ENCODE assay signal across 8 cellular contexts in genomic region chr17:11996722-11997146, GRCh38. TPM values are rescaled to one million over a fixed set of nuclear protein-coding genes. Genes with fewer than 3 reads are reported as not detected.
DNase-seq lines count a peak whose midpoint lies in the region; ATAC-seq, FAIRE-seq and TF ChIP-seq lines count a peak whose summit lies in the region.

No MANE protein-coding gene starts in this region.

- H3F3A ChIP-seq in PC-9 (ENCODE audit: insufficient read depth, low read depth) (no peaks in the 10 kb centered on the region), smooth muscle cell (ENCODE audit: low read depth) (no peaks in the 10 kb centered on the region)

- H3K27ac ChIP-seq in PC-9 = 0 out of 2 replicates have a peak overlapping the region, but pooled peaks have one; percentile 24
- peak overlapping the region; percentile 70 for H3K27ac ChIP-seq in smooth muscle cell (ENCODE audit: low read depth)

- CTCF ChIA-PET in PC-9 (lab: Charles Lee) = interaction anchor here (0.7 to 1.0 kb wide), 3 partner anchors 8 to 52 kb away, joined by 3 read pairs; partner anchors contain the start of gene MAP2K4

- ATAC-seq in GM19468 (IDR thresholded peaks at IDR 0.05; ENCODE audit: extremely low read depth, unreplicated experiment) (peak; percentile 7), HG03469 (IDR thresholded peaks at IDR 0.05; ENCODE audit: unreplicated experiment) (peak; percentile 22)

- POLR2A ChIA-PET in PC-9 (lab: Charles Lee; ENCODE audit: unreplicated experiment) = interaction anchor here (0.5 to 1.6 kb wide), 14 partner anchors 10 to 745 kb away, joined by 3 to 15 read pairs (median 5); partner anchors contain the start of gene MAP2K4

- H3K4me2 ChIP-seq in PC-9 (peak overlapping the region; percentile 85), smooth muscle cell (peak overlapping the region; percentile 86)

- H3K9me3 ChIP-seq in PC-9 (ENCODE audit: insufficient read depth, low read depth) = no peaks in the 10 kb centered on the region
- no peaks in the 10 kb centered on the region for H3K9me3 ChIP-seq in smooth muscle cell (replicated peaks; ENCODE audit: low read depth)

- no peaks in the 10 kb centered on the region; the same call in 1 of the 2 replicates for H3K4me1 ChIP-seq in PC-9 (replicated peaks; ENCODE audit: insufficient read depth)
- peaks cover 9% of the 10 kb centered on the region for H3K4me1 ChIP-seq in smooth muscle cell (ENCODE audit: low read depth)

- FAIRE-seq in bronchial epithelial cell (lab: Jason Lieb, UNC) = no peak

- H4K20me1 ChIP-seq in PC-9 (ENCODE audit: insufficient read depth) (no peaks in the 10 kb centered on the region), smooth muscle cell (ENCODE audit: low read depth) (no peaks in the 10 kb centered on the region)

- no peaks in the 10 kb centered on the region for H3K27me3 ChIP-seq in PC-9 (ENCODE audit: insufficient read depth, low read depth)
- H3K27me3 ChIP-seq in bronchial epithelial cell (ENCODE audit: control insufficient read depth, insufficient read depth, low read length) = no peaks in the 10 kb centered on the region
- no peaks in the 10 kb centered on the region for H3K27me3 ChIP-seq in smooth muscle cell (ENCODE audit: low read depth)

- H3K4me3 ChIP-seq in PC-9 (peak overlapping the region; percentile 90), bronchial epithelial cell (ENCODE audit: low read depth, low read length) (peak overlapping the region; percentile 97), smooth muscle cell (peak overlapping the region; percentile 93)

- TSS peak; percentile 80 for BruUV-seq in PC-9 (replicated peaks; lab: Mats Ljungman, UMichigan)

- peak overlapping the region; percentile 100 for H2AFZ ChIP-seq in PC-9
- peak overlapping the region; percentile 99 for H2AFZ ChIP-seq in smooth muscle cell (ENCODE audit: low read depth)

- H3K79me2 ChIP-seq in PC-9 (ENCODE audit: low read depth) = no peaks in the 10 kb centered on the region
- peaks cover 8% of the 10 kb centered on the region for H3K79me2 ChIP-seq in smooth muscle cell (ENCODE audit: low read depth)

- WGBS in smooth muscle cell (ENCODE audit: low lambda C conversion rate) = 5% methylated on average over 14 of the region's 14 CpGs

- H3K36me3 ChIP-seq in PC-9 (ENCODE audit: low read depth) = no peaks in the 10 kb centered on the region
- H3K36me3 ChIP-seq in bronchial epithelial cell (ENCODE audit: control insufficient read depth, insufficient read depth, low read length) = peaks cover 3% of the 10 kb centered on the region
- no peaks in the 10 kb centered on the region for H3K36me3 ChIP-seq in smooth muscle cell (ENCODE audit: low read depth)

- no peaks in the 10 kb centered on the region for H3K9me2 ChIP-seq in PC-9 (ENCODE audit: insufficient read depth)

- intact Hi-C loops in PC-9 (cut with micrococcal nuclease; ENCODE audit: unreplicated experiment) = loop anchor here (1.0 to 2.0 kb wide), 2 partner anchors 24 to 52 kb away; partner anchors contain the start of gene MAP2K4

- in situ Hi-C loops in G401 (cut with HindIII; ENCODE audit: low sequenced_read_pairs) = no loop called here

- DNase-seq in G401 (ENCODE audit: low spot score) = peak; percentile 78
- DNase-seq in PC-9 = peak in 1 of 2 experiments; percentile 35
- peak; percentile 46 for DNase-seq in bronchial epithelial cell (ENCODE audit: low read depth)
- peak; percentile 53 for DNase-seq in inferior parietal cortex (ENCODE audit: extremely low spot score)
- no peak for DNase-seq in smooth muscle cell (lab: John Stamatoyannopoulos, UW; ENCODE audit: unreplicated experiment)
- DNase-seq in cortex of kidney (lab: John Stamatoyannopoulos, UW) = no peak

- peak overlapping the region; percentile 85 for H3K9ac ChIP-seq in smooth muscle cell (ENCODE audit: low read depth)

- TF ChIP-seq CTCF in PC-9 (conservative IDR thresholded peaks at IDR 0.05) (no peak), bronchial epithelial cell (IDR thresholded peaks at IDR 0.05; ENCODE audit: insufficient read depth, low read length, severe bottlenecking) (peak; percentile 0), smooth muscle cell (IDR thresholded peaks at IDR 0.05; ENCODE audit: borderline replicate concordance, insufficient read depth, poor library complexity, severe bottlenecking) (no peak)

RNA-seq across cellular contexts. Expression of gene ZNF18, which starts 0.5 kb away (rescaled TPM):
- total RNA-seq in G401 (2014; rRNA removed; shearing (Covaris generic)) = 15.9 and 29.6 TPM in 2 replicates
- total RNA-seq in PC-9 (2021) = 6.3 and 7.0 TPM in 2 replicates
- 7.9 and 9.5 TPM in 2 replicates for total RNA-seq in bronchial epithelial cell
- total RNA-seq in smooth muscle cell = 8.6 and 9.7 TPM in 2 replicates
- polyA plus RNA-seq in smooth muscle cell = 10.9 and 11.8 TPM in 2 replicates

RNA-seq across cellular contexts. Expression of gene MAP2K4, which starts 23.9 kb away (rescaled TPM):
- total RNA-seq in G401 (2014; rRNA removed; shearing (Covaris generic)) = 41.8 and 56.6 TPM in 2 replicates
- total RNA-seq in PC-9 (2021) (37.1 and 44.3 TPM in 2 replicates), bronchial epithelial cell (27.9 and 29.8 TPM in 2 replicates), smooth muscle cell (54.9 and 60.4 TPM in 2 replicates)
- polyA plus RNA-seq in smooth muscle cell = 33.0 and 34.4 TPM in 2 replicates

Comparison
In these comparisons a context has a peak if more than half of its experiments do, and no peak if none do; other contexts are left out.
1. DNase-seq: peak in G401 (single experiment), bronchial epithelial cell (single experiment) and inferior parietal cortex (single experiment); none in smooth muscle cell (single experiment) and cortex of kidney (single experiment).
2. Peak in every context shown above with its lines, with median percentiles within 50 percentile points of each other: H3K4me3 ChIP-seq.